In the genomic region with DNA sequence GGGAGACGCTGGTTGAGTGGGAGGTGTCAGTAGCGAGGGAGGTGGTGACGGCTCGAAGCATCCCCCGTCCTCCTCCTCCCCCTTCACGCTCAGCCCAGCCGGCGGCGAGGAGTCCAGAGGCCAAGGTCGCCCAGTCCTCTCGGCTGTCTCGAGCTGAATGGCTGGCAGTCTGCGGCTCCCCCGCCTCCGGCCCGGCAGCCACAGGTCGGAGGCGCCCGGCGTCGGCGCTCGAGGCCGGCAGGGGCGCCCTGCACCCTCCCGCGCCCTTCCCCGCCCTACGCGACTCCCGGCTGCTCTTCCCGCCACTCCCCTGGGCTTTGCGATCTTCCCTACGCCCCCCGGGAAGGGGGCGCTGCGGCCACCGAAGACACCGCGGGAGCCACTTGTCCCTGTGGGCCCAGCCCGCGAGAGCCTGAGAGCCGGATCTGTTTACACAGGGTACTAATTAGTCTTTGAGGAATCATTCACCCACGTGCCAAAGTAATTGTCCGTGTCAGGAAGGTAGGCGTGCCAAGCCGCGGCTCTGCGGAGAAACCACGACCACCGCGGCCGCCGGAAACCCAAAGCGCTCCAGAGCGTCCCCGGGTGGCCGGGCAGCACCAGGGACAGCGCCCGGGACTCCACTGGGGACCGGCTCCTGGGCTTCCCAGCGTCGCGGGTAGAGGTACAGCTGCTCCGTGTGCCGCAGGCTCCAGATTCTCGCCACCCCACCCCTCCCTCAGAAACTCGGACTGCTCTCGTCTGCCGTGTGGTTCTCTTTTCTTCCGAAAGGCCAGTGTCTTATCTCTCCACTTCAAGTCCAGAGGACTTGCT, we compare ENCODE assay signal across 10 cellular contexts. TPM values are rescaled to one million over a fixed set of nuclear protein-coding genes. Genes with fewer than 3 reads are reported as not detected.
DNase-seq lines count a peak whose midpoint lies in the region; ATAC-seq and TF ChIP-seq lines count a peak whose summit lies in the region.
"Had no signal": no experiment of that assay in that cellular context is flagged by ENCODE, and none has a peak within 500 bp of the region (broad histone marks: within the 10 kb centered on the region; RNA-seq: fewer than 3 reads in every experiment).

A gene (plus strand): TSS at position 133 of the 813 bp plus-strand sequence.

- DNase-seq in T47D (ENCODE audit: low read depth in 1 of 2, low spot score in 1 of 2): peak; percentile 65 to 91
- DNase-seq in breast epithelium (ENCODE audit: low spot score in 2 of 2): no peak
- peak; percentile 54 for DNase-seq in NCI-H510A (lab: John Stamatoyannopoulos, UW)
- peak; percentile 12 to 21 for DNase-seq in erythroblast (lab: John Stamatoyannopoulos, UW)
- peak; percentile 61 for DNase-seq in spleen
- no peak for DNase-seq in tibial nerve (ENCODE audit: low spot score in 2 of 2)
- DNase-seq: activated B cell treated with CpG ODN at 0.5 μM for 24 hours had no signal

- no peak for TF ChIP-seq EP300 in tibial nerve (IDR thresholded peaks at IDR 0.05)

- H3K4me3 ChIP-seq in breast epithelium (peak within 1 kb of the TSS in 1 of 3 donors; percentile 43), spleen (peak within 1 kb of the TSS in 1 of 8 donors; percentile 32), tibial nerve (peak within 1 kb of the TSS in 1 of 4 donors; percentile 4)

- intact Hi-C loops in breast epithelium (cut with DNase I; ENCODE audit: low total_unique reads): no loop called here
- intact Hi-C loops in spleen (cut with DNase I; ENCODE audit: low total_unique reads): no loop called here

- WGBS in spleen, 5 donors: 2 to 5% (median 2%) methylated on average over 54 to 71 of the region's 71 CpGs
- 1 to 3% methylated on average over 37 to 53 of the region's 71 CpGs for WGBS in tibial nerve, 2 donors

- ATAC-seq in GM18873 (IDR thresholded peaks at IDR 0.05; ENCODE audit: low FRiP score, unreplicated experiment) (no peak), HG03280 (IDR thresholded peaks at IDR 0.05; ENCODE audit: unreplicated experiment) (no peak)

- TF ChIP-seq CTCF in breast epithelium (IDR thresholded peaks at IDR 0.05) (no peak), spleen (IDR thresholded peaks at IDR 0.05 in 8 of 11, conservative IDR thresholded peaks at IDR 0.05 in 3 of 11) (no peak), tibial nerve (IDR thresholded peaks at IDR 0.05) (no peak)

- H3K36me3 ChIP-seq in breast epithelium (no peaks in the 10 kb centered on the region), spleen (no peaks in the 10 kb centered on the region), tibial nerve (no peaks in the 10 kb centered on the region)

- H3K4me1 ChIP-seq in breast epithelium (no peaks in the 10 kb centered on the region), spleen (peaks cover 0 to 24% (median 8%) of the 10 kb centered on the region in 6 donors), tibial nerve (peaks cover 0 to 39% (median 4%) of the 10 kb centered on the region in 4 donors)

- H3K27ac ChIP-seq in breast epithelium: no peak within 1 kb of the TSS
- H3K27ac ChIP-seq in spleen: no peak within 1 kb of the TSS
- H3K27ac ChIP-seq in tibial nerve: no peak within 1 kb of the TSS

- H3K9me3 ChIP-seq in breast epithelium: no peaks in the 10 kb centered on the region
- no peaks in the 10 kb centered on the region for H3K9me3 ChIP-seq in spleen
- no peaks in the 10 kb centered on the region for H3K9me3 ChIP-seq in tibial nerve

- in situ Hi-C loops in T47D (cut with HindIII; ENCODE audit: low pct_unique_long_range_greater_than_20kb, low sequenced_read_pairs): no loop called here

- H3K27me3 ChIP-seq in breast epithelium: peaks cover 2 to 71% of the 10 kb centered on the region in 2 donors
- H3K27me3 ChIP-seq in spleen (replicated peaks in 1 of 7): peaks cover 20 to 94% (median 72%) of the 10 kb centered on the region in 7 donors
- H3K27me3 ChIP-seq in tibial nerve: peaks cover 0 to 78% of the 10 kb centered on the region in 2 donors

- TF ChIP-seq POLR2A in breast epithelium (IDR thresholded peaks at IDR 0.05) (no peak), erythroblast (IDR thresholded peaks at IDR 0.05; ENCODE audit: low read length) (no peak), spleen (IDR thresholded peaks at IDR 0.05) (no peak), tibial nerve (IDR thresholded peaks at IDR 0.05) (no peak)

RNA-seq across cellular contexts. Expression of the gene that starts here (rescaled TPM):
- under 1 TPM in 1 of 3 donors, not detected in 2; 0.29 TPM for total RNA-seq in breast epithelium
- not detected for total RNA-seq in spleen
- not detected for polyA plus RNA-seq in spleen
- total RNA-seq in tibial nerve: not detected
- total RNA-seq: activated B cell treated with CpG ODN at 0.5 μM for 24 hours had no signal
- polyA plus RNA-seq: keratinocyte had no signal

Comparison
In these comparisons a context has a peak if more than half of its experiments do, and no peak if none do; other contexts are left out.
1. DNase-seq: peak in T47D (2 of 2), NCI-H510A (single experiment) and erythroblast (2 of 2); none in breast epithelium (0 of 2) and tibial nerve (0 of 2).
2. Peak in DNase-seq in spleen; RNA of the gene not detected or under 1 TPM.